15 cellular contexts compared by ENCODE assay signal in the genomic region with DNA sequence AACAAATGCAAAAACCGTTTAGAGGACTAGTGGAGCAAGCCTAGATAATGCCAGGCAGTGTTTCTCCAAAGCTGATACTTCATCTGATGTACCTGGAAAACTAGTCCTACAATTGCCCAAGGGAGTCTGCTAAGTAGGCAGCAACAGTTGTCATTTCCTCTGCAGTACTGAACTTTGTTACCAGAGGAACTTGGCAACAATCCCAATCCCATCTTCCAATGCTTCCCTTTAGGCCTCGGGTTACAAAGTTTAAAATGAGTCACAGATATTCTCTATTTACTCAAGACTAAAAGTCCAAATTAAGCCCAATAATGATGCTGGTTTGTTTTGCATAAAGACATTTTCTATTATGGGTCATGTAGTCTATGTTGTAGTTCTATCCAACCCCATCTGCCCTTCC.
DNase-seq lines count a peak whose midpoint lies in the region; ATAC-seq and TF ChIP-seq lines count a peak whose summit lies in the region.
"Had no signal": no experiment of that assay in that cellular context is flagged by ENCODE, and none has a peak within 500 bp of the region (broad histone marks: within the 10 kb centered on the region; RNA-seq: fewer than 3 reads in every experiment).

No MANE protein-coding gene starts in this region.

- no peak overlapping the region for H3K4me3 Mint-ChIP-seq in activated T-helper 2 cell treated with anti-CD3 and anti-CD28 coated beads, Interferon-gamma antibody, Interleukin-2, Interleukin-4, amounts not matched to agents 10 μg/mL and 5 μg/mL and 100 μg/mL, durations not matched to agents 14 hours and 24 hours and 36 hours (ENCODE audit: low read depth)
- H3K4me3 Mint-ChIP-seq: activated CD8-positive, alpha-beta T cell treated with anti-CD3 and anti-CD28 coated beads for 36 hours; stimulated activated effector memory CD8-positive, alpha-beta T cell treated with anti-CD3 and anti-CD28 coated beads, Interleukin-12 subunit alpha, Interleukin-12 subunit beta, amount 100 ng/mL, for 72 hours had no signal

- H3K27ac Mint-ChIP-seq in activated T-helper 2 cell treated with anti-CD3 and anti-CD28 coated beads, Interferon-gamma antibody, Interleukin-2, Interleukin-4, amounts not matched to agents 10 μg/mL and 5 μg/mL and 100 μg/mL, durations not matched to agents 14 hours and 24 hours and 36 hours = no peak overlapping the region
- H3K27ac Mint-ChIP-seq: activated CD8-positive, alpha-beta T cell treated with anti-CD3 and anti-CD28 coated beads for 36 hours; stimulated activated effector memory CD8-positive, alpha-beta T cell treated with anti-CD3 and anti-CD28 coated beads, Interleukin-12 subunit alpha, Interleukin-12 subunit beta, amount 100 ng/mL, for 72 hours had no signal

- ATAC-seq in GM18868 (IDR thresholded peaks at IDR 0.05; ENCODE audit: unreplicated experiment) = no peak
- ATAC-seq: activated CD8-positive, alpha-beta T cell treated with anti-CD3 and anti-CD28 coated beads for 36 hours; stimulated activated effector memory CD8-positive, alpha-beta T cell treated with anti-CD3 and anti-CD28 coated beads, Interleukin-12 subunit alpha, Interleukin-12 subunit beta, amount 100 ng/mL, for 72 hours had no signal

- H3K4me3 ChIP-seq in vagina = no peak overlapping the region

- TF ChIP-seq POLR2A in vagina (IDR thresholded peaks at IDR 0.05) = no peak

- no peaks in the 10 kb centered on the region for H3K4me1 ChIP-seq in vagina

- H3K9me3 Mint-ChIP-seq in activated T-helper 2 cell treated with anti-CD3 and anti-CD28 coated beads, Interferon-gamma antibody, Interleukin-2, Interleukin-4, amounts not matched to agents 10 μg/mL and 5 μg/mL and 100 μg/mL, durations not matched to agents 14 hours and 24 hours and 36 hours = no peaks in the 10 kb centered on the region

- no peak for TF ChIP-seq CTCF in vagina (IDR thresholded peaks at IDR 0.05)

- H3K27me3 Mint-ChIP-seq in activated T-helper 2 cell treated with anti-CD3 and anti-CD28 coated beads, Interferon-gamma antibody, Interleukin-2, Interleukin-4, amounts not matched to agents 10 μg/mL and 5 μg/mL and 100 μg/mL, durations not matched to agents 14 hours and 24 hours and 36 hours (ENCODE audit: low read depth) = no peaks in the 10 kb centered on the region
- H3K27me3 Mint-ChIP-seq: activated CD8-positive, alpha-beta T cell treated with anti-CD3 and anti-CD28 coated beads for 36 hours had no signal

- no peaks in the 10 kb centered on the region for H3K9me3 ChIP-seq in vagina

- no peaks in the 10 kb centered on the region for H3K4me1 Mint-ChIP-seq in activated T-helper 2 cell treated with anti-CD3 and anti-CD28 coated beads, Interferon-gamma antibody, Interleukin-2, Interleukin-4, amounts not matched to agents 10 μg/mL and 5 μg/mL and 100 μg/mL, durations not matched to agents 14 hours and 24 hours and 36 hours (ENCODE audit: low read depth)
- H3K4me1 Mint-ChIP-seq: stimulated activated effector memory CD8-positive, alpha-beta T cell treated with anti-CD3 and anti-CD28 coated beads, Interleukin-12 subunit alpha, Interleukin-12 subunit beta, amount 100 ng/mL, for 72 hours had no signal

- H3K27me3 ChIP-seq in vagina = no peaks in the 10 kb centered on the region

- H3K27ac ChIP-seq in vagina = no peak overlapping the region

- peak; percentile 6 for DNase-seq in COLO668 (lab: John Stamatoyannopoulos, UW; ENCODE audit: unreplicated experiment)
- DNase-seq in HT1080 (ENCODE audit: low read depth) = peak; percentile 30
- DNase-seq in astrocyte of the hippocampus (ENCODE audit: low read depth, low spot score) = peak; percentile 36
- peak; percentile 27 for DNase-seq in iris pigment epithelial cell (ENCODE audit: low read depth)
- no peak for DNase-seq in stimulated activated CD4-positive, alpha-beta T cell treated with anti-CD3 and anti-CD28 coated beads, Interleukin-1b, Interleukin-23, amount 100 ng/mL, for 48 hours
- DNase-seq in activated T-helper 2 cell treated with anti-CD3 and anti-CD28 coated beads, Interferon-gamma antibody, Interleukin-2, Interleukin-4, amounts not matched to agents 10 μg/mL and 5 μg/mL and 100 μg/mL, durations not matched to agents 14 hours and 24 hours and 36 hours (ENCODE audit: low spot score) = no peak
- DNase-seq in vagina (ENCODE audit: extremely low spot score in 2 of 2) = no peak
- DNase-seq: activated CD8-positive, alpha-beta T cell treated with anti-CD3 and anti-CD28 coated beads for 36 hours; activated gamma-delta T cell; MV-4-11; NCI-H2227 treated with DMSO at 0.1 percent for 48 hours; SW 1271; trophoblast cell had no signal

- no peaks in the 10 kb centered on the region for H3K36me3 Mint-ChIP-seq in activated T-helper 2 cell treated with anti-CD3 and anti-CD28 coated beads, Interferon-gamma antibody, Interleukin-2, Interleukin-4, amounts not matched to agents 10 μg/mL and 5 μg/mL and 100 μg/mL, durations not matched to agents 14 hours and 24 hours and 36 hours (ENCODE audit: low read depth)
- H3K36me3 Mint-ChIP-seq: stimulated activated effector memory CD8-positive, alpha-beta T cell treated with anti-CD3 and anti-CD28 coated beads, Interleukin-12 subunit alpha, Interleukin-12 subunit beta, amount 100 ng/mL, for 72 hours had no signal

- intact Hi-C loops in activated T-helper 2 cell treated with anti-CD3 and anti-CD28 coated beads, Interferon-gamma antibody, Interleukin-2, Interleukin-4, amounts not matched to agents 10 μg/mL and 5 μg/mL and 100 μg/mL, durations not matched to agents 14 hours and 24 hours and 36 hours (cut with micrococcal nuclease) = no loop called here
- intact Hi-C loops in vagina (cut with DNase I) = no loop called here

- H3K36me3 ChIP-seq in vagina = no peaks in the 10 kb centered on the region

Comparison
In these comparisons a context has a peak if more than half of its experiments do, and no peak if none do; other contexts are left out.
1. DNase-seq: peak in COLO668 (single experiment), HT1080 (single experiment), astrocyte of the hippocampus (single experiment) and iris pigment epithelial cell (single experiment); none in stimulated activated CD4-positive, alpha-beta T cell treated with anti-CD3 and anti-CD28 coated beads, Interleukin-1b, Interleukin-23, amount 100 ng/mL, for 48 hours (single experiment), activated T-helper 2 cell treated with anti-CD3 and anti-CD28 coated beads, Interferon-gamma antibody, Interleukin-2, Interleukin-4, amounts not matched to agents 10 μg/mL and 5 μg/mL and 100 μg/mL, durations not matched to agents 14 hours and 24 hours and 36 hours (single experiment) and vagina (0 of 2).